ENCODE assay signal across 21 cellular contexts in genomic region chr11:12536566-12536965, GRCh38.
"Had no signal": no experiment of that assay in that cellular context is flagged by ENCODE, and none has a peak within 500 bp of the region (broad histone marks: within the 10 kb centered on the region; RNA-seq: fewer than 3 reads in every experiment).

No MANE protein-coding gene starts in this region.

- H3K27me3 ChIP-seq: tibial nerve had no signal

- H3K27ac ChIP-seq: psoas muscle, skin epidermis, spleen, thoracic aorta, tibial nerve had no signal

- ATAC-seq: left colon; psoas muscle; right cardiac atrium; stimulated activated memory B cell treated with anti-CD40 and anti-IgM and Interleukin-4, amounts not matched to agents 10 μg/mL and 1 μg/mL and 100 μg/mL, for 72 hours; stimulated activated naive CD8-positive, alpha-beta T cell treated with anti-CD3 and anti-CD28 coated beads, Interleukin-15, Interleukin-2, amounts not matched to agents 100 U/mL and 50 U/mL, for 24 hours had no signal

- H3K9me3 ChIP-seq: psoas muscle, spleen, thoracic aorta, tibial nerve had no signal

- H3K4me1 Mint-ChIP-seq: immature natural killer cell; memory B cell; stimulated activated memory B cell treated with anti-CD40 and anti-IgM and Interleukin-4, amounts not matched to agents 10 μg/mL and 1 μg/mL and 100 μg/mL, for 72 hours had no signal

- DNase-seq: central memory CD4-positive, alpha-beta T cell; effector memory CD4-positive, alpha-beta T cell; hypothalamus; immature natural killer cell; islet precursor cell; kidney glomerular epithelial cell; left colon; nucleus accumbens; psoas muscle; right cardiac atrium; spleen; stimulated activated CD4-positive, alpha-beta T cell treated with anti-CD3 and anti-CD28 coated beads, Interleukin-4, amount 100 ng/mL, for 4 hours; stimulated activated naive CD8-positive, alpha-beta T cell treated with anti-CD3 and anti-CD28 coated beads, Interleukin-15, Interleukin-2, amounts not matched to agents 100 U/mL and 50 U/mL, for 24 hours had no signal

- H3K4me3 ChIP-seq: lung, psoas muscle, skin epidermis, spleen, thoracic aorta, tibial nerve had no signal

- H3K4me3 Mint-ChIP-seq: dendritic cell treated with granulocyte-macrophage colony-stimulating factor and Interleukin-4, amounts not matched to agents 40 ng/mL and 50 ng/mL, for 4 days; immature natural killer cell; memory B cell; nephron; stimulated activated memory B cell treated with anti-CD40 and anti-IgM and Interleukin-4, amounts not matched to agents 10 μg/mL and 1 μg/mL and 100 μg/mL, for 72 hours had no signal

- H3K36me3 Mint-ChIP-seq: immature natural killer cell; memory B cell; stimulated activated memory B cell treated with anti-CD40 and anti-IgM and Interleukin-4, amounts not matched to agents 10 μg/mL and 1 μg/mL and 100 μg/mL, for 72 hours had no signal

- H3K9me3 Mint-ChIP-seq: dendritic cell treated with granulocyte-macrophage colony-stimulating factor and Interleukin-4, amounts not matched to agents 40 ng/mL and 50 ng/mL, for 4 days; memory B cell; nephron; stimulated activated memory B cell treated with anti-CD40 and anti-IgM and Interleukin-4, amounts not matched to agents 10 μg/mL and 1 μg/mL and 100 μg/mL, for 72 hours had no signal

- H3K27ac Mint-ChIP-seq: dendritic cell treated with granulocyte-macrophage colony-stimulating factor and Interleukin-4, amounts not matched to agents 40 ng/mL and 50 ng/mL, for 4 days; immature natural killer cell; memory B cell; nephron; stimulated activated memory B cell treated with anti-CD40 and anti-IgM and Interleukin-4, amounts not matched to agents 10 μg/mL and 1 μg/mL and 100 μg/mL, for 72 hours had no signal
